ENCODE assay signal across 8 cellular contexts in the genomic region with DNA sequence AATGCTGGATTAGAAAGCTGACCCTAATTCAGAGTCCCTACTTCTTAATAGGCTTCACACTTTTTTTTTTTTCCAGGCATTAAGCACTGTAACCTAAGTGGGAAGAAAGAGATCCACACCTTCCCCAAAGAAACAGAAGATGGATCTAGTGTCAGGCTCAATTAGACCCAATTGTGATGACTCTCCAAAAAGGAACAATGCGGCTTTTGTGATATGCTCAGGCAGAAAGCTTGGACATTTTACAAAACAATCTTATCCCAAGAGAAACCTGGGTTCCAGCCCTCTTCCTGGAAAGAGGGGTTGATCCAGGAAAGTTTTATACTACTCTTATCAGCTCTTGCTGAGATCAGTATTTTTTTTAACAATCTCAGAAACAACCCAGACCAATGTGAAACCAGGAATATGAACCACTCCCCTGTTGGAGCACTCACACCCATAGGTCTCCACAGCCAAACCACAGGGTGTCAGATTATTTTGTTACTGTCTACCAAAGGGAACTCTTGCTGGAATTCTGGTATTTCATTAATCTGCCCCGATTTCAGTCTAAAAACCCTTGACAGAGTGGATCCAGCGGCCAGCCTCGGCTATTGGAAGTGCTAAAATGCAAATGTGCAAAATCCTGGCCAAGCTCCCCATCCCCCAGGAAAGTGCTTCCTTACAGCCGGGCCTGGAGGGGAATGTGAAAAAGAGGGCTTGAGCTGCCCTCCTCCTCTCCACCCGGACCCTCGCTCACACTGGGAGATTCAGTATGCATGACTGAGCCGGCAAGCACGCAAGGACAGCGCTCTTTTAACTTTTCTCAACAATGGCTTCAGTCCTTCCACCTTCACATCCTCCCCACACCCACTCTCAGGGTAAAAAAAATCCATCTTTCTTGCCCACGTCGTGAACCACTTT. TPM values are rescaled to one million over a fixed set of nuclear protein-coding genes. Genes with fewer than 3 reads are reported as not detected.
DNase-seq lines count a peak whose midpoint lies in the region; ATAC-seq and TF ChIP-seq lines count a peak whose summit lies in the region.

No MANE protein-coding gene starts in this region.

- H3K9me3 ChIP-seq in parathyroid adenoma (ENCODE audit: control insufficient read depth, low read length), result no peaks in the 10 kb centered on the region

- H3K36me3 ChIP-seq in parathyroid adenoma (ENCODE audit: control insufficient read depth, insufficient read depth, low read length), result no peaks in the 10 kb centered on the region

- peak overlapping the region; percentile 64 for H3K27ac ChIP-seq in parathyroid adenoma

- H3K9ac ChIP-seq in parathyroid adenoma, result no peak overlapping the region

- DNase-seq in ELR (ENCODE audit: low read depth) (peak; percentile 48), WTC11 (ENCODE audit: low spot score) (peak; percentile 66), globus pallidus (ENCODE audit: low spot score) (peak; percentile 87), SKM-1 (lab: John Stamatoyannopoulos, UW; ENCODE audit: unreplicated experiment) (no peak), cortex of kidney (lab: John Stamatoyannopoulos, UW) (no peak), dermis blood vessel endothelial cell (no peak), ureter (ENCODE audit: low spot score) (no peak)

- H3K36me3 Mint-ChIP-seq in WTC11, result no peaks in the 10 kb centered on the region

- H3K27me3 Mint-ChIP-seq in WTC11 (ENCODE audit: low read depth), result peaks cover 78% of the 10 kb centered on the region

- H3K4me1 ChIP-seq in parathyroid adenoma, result peaks cover 35% of the 10 kb centered on the region

- H3K79me2 ChIP-seq in parathyroid adenoma, result peaks cover 23% of the 10 kb centered on the region

- TF ChIP-seq CTCF in WTC11 (IDR thresholded peaks at IDR 0.05), result no peak
- no peak for TF ChIP-seq CTCF in parathyroid adenoma (IDR thresholded peaks at IDR 0.05)

- peak overlapping the region; percentile 62 for H3K4me3 ChIP-seq in parathyroid adenoma (ENCODE audit: low read depth, low read length)

- peak overlapping the region; percentile 73 for H3K4me2 ChIP-seq in parathyroid adenoma (ENCODE audit: low read length)

- H3K4me3 Mint-ChIP-seq in WTC11, result peak overlapping the region; percentile 71

- H3K9me3 Mint-ChIP-seq in WTC11, result no peaks in the 10 kb centered on the region

- no peaks in the 10 kb centered on the region for H3K27me3 ChIP-seq in parathyroid adenoma (ENCODE audit: control insufficient read depth, insufficient read depth, low read length)

- POLR2A ChIA-PET in WTC11 (lab: Charles Lee), result interaction anchor here (0.6 kb wide), 1 partner anchor 253 kb away, joined by 5 read pairs; no protein-coding TSS in a partner anchor

- peak overlapping the region; percentile 86 for H3K27ac Mint-ChIP-seq in WTC11

- peak; percentile 57 for ATAC-seq in WTC11

- peaks cover 67% of the 10 kb centered on the region for H3K4me1 Mint-ChIP-seq in WTC11

- CTCF ChIA-PET in WTC11 (lab: Charles Lee), result interaction anchor here (0.7 to 5.9 kb wide), 10 partner anchors 9 to 641 kb away, joined by 3 to 39 read pairs (median 4); a partner anchor contains a TSS

- no peak overlapping the region for H2AFZ ChIP-seq in parathyroid adenoma

TF ChIP-seq in WTC11, 78 proteins besides CTCF, POLR2A, EP300 and RAD21 (continues in another document):
- no peak for TF ChIP-seq ZNF416 (CRISPR knock-in tag; IDR thresholded peaks at IDR 0.05)
- TF ChIP-seq, protein P1, sequence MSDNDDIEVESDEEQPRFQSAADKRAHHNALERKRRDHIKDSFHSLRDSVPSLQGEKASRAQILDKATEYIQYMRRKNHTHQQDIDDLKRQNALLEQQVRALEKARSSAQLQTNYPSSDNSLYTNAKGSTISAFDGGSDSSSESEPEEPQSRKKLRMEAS (CRISPR knock-in tag; IDR thresholded peaks at IDR 0.05), result no peak
- TF ChIP-seq, protein P2, sequence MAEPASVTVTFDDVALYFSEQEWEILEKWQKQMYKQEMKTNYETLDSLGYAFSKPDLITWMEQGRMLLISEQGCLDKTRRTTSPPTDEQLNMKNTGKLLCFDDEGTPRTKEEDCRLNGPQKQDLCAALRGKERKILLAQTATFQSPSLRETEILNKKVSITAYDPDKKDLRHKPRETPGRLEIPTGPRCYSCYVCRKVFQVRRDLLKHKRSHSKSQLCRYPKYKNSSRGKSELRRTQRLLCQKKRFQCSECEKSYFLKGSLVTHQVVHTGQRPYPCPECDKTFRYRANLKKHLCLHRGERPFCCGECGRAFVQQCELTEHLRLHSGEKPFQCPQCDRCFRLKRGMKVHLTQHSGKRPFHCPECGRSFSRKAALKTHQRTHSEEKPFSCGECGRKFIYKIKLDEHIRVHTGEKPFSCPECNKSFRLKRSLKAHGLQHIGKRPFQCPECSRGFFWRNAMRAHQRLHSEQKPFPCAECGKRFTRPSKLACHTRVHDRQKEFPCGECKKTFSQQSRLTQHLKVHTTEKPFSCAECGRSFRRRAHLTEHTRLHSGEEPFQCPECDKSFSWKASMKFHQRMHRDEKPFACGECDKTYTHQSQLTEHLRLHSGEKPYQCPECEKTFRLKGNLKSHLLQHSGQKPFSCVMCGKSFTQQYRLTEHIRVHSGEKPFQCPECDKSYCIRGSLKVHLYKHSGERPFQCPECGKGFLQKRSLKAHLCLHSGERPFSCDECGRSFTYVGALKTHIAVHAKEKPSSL (CRISPR knock-in tag; conservative IDR thresholded peaks at IDR 0.05), result no peak
- TF ChIP-seq, protein P3, sequence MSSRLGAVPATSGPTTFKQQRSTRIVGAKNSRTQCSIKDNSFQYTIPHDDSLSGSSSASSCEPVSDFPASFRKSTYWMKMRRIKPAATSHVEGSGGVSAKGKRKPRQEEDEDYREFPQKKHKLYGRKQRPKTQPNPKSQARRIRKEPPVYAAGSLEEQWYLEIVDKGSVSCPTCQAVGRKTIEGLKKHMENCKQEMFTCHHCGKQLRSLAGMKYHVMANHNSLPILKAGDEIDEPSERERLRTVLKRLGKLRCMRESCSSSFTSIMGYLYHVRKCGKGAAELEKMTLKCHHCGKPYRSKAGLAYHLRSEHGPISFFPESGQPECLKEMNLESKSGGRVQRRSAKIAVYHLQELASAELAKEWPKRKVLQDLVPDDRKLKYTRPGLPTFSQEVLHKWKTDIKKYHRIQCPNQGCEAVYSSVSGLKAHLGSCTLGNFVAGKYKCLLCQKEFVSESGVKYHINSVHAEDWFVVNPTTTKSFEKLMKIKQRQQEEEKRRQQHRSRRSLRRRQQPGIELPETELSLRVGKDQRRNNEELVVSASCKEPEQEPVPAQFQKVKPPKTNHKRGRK (CRISPR knock-in tag; IDR thresholded peaks at IDR 0.05; ENCODE audit: borderline replicate concordance), result no peak
- TF ChIP-seq PRRX2 (CRISPR knock-in tag; IDR thresholded peaks at IDR 0.05), result no peak
- TF ChIP-seq ELF4 (CRISPR knock-in tag; IDR thresholded peaks at IDR 0.05; ENCODE audit: low read depth), result no peak
- peak; percentile 44; the same call in 1 of the 2 replicates for TF ChIP-seq SP1 (CRISPR knock-in tag; conservative IDR thresholded peaks at IDR 0.05)
- no peak for TF ChIP-seq EMX1 (CRISPR knock-in tag; IDR thresholded peaks at IDR 0.05)
- no peak for TF ChIP-seq ZNF671 (CRISPR knock-in tag; IDR thresholded peaks at IDR 0.05)
- TF ChIP-seq, protein P4, sequence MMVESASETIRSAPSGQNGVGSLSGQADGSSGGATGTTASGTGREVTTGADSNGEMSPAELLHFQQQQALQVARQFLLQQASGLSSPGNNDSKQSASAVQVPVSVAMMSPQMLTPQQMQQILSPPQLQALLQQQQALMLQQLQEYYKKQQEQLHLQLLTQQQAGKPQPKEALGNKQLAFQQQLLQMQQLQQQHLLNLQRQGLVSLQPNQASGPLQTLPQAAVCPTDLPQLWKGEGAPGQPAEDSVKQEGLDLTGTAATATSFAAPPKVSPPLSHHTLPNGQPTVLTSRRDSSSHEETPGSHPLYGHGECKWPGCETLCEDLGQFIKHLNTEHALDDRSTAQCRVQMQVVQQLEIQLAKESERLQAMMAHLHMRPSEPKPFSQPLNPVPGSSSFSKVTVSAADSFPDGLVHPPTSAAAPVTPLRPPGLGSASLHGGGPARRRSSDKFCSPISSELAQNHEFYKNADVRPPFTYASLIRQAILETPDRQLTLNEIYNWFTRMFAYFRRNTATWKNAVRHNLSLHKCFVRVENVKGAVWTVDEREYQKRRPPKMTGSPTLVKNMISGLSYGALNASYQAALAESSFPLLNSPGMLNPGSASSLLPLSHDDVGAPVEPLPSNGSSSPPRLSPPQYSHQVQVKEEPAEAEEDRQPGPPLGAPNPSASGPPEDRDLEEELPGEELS (CRISPR knock-in tag; IDR thresholded peaks at IDR 0.05), result no peak
- no peak for TF ChIP-seq RORB (CRISPR knock-in tag; IDR thresholded peaks at IDR 0.05)
- TF ChIP-seq, protein P5, sequence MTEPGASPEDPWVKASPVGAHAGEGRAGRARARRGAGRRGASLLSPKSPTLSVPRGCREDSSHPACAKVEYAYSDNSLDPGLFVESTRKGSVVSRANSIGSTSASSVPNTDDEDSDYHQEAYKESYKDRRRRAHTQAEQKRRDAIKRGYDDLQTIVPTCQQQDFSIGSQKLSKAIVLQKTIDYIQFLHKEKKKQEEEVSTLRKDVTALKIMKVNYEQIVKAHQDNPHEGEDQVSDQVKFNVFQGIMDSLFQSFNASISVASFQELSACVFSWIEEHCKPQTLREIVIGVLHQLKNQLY (CRISPR knock-in tag; IDR thresholded peaks at IDR 0.05), result no peak
- peak; percentile 52; the same call in 1 of the 2 replicates for TF ChIP-seq TEAD1 (CRISPR knock-in tag; IDR thresholded peaks at IDR 0.05)
- TF ChIP-seq, protein P6, sequence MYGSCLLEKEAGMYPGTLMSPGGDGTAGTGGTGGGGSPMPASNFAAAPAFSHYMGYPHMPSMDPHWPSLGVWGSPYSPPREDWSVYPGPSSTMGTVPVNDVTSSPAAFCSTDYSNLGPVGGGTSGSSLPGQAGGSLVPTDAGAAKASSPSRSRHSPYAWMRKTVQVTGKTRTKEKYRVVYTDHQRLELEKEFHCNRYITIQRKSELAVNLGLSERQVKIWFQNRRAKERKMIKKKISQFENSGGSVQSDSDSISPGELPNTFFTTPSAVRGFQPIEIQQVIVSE (CRISPR knock-in tag; IDR thresholded peaks at IDR 0.05; ENCODE audit: borderline replicate concordance), result no peak
- TF ChIP-seq, protein P7, sequence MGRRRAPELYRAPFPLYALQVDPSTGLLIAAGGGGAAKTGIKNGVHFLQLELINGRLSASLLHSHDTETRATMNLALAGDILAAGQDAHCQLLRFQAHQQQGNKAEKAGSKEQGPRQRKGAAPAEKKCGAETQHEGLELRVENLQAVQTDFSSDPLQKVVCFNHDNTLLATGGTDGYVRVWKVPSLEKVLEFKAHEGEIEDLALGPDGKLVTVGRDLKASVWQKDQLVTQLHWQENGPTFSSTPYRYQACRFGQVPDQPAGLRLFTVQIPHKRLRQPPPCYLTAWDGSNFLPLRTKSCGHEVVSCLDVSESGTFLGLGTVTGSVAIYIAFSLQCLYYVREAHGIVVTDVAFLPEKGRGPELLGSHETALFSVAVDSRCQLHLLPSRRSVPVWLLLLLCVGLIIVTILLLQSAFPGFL (CRISPR knock-in tag; IDR thresholded peaks at IDR 0.05; ENCODE audit: borderline replicate concordance), result no peak
- TF ChIP-seq GTF2I (CRISPR knock-in tag; conservative IDR thresholded peaks at IDR 0.05), result no peak

RNA-seq across cellular contexts. Expression of a gene that starts 4.0 kb away (rescaled TPM):
- total RNA-seq in WTC11 (2021) (12.0 to 14.6 TPM (median 12.9 TPM) in 3 replicates), dermis blood vessel endothelial cell (17.4 and 21.7 TPM in 2 replicates), ureter (12.8 TPM)

RNA-seq across cellular contexts. Expression of a gene that starts 38.7 kb away (rescaled TPM):
- total RNA-seq in WTC11 (2021), result 4.3 to 4.6 TPM (median 4.5 TPM) in 3 replicates
- total RNA-seq in dermis blood vessel endothelial cell, result 0.28 and 1.5 TPM in 2 replicates
- 7.2 TPM for total RNA-seq in ureter

Comparison
In these comparisons a context has a peak if more than half of its experiments do, and no peak if none do; other contexts are left out.
1. DNase-seq: peak in ELR (single experiment), WTC11 (single experiment) and globus pallidus (single experiment); none in SKM-1 (single experiment), cortex of kidney (single experiment), dermis blood vessel endothelial cell (single experiment) and ureter (single experiment).